39 cellular contexts compared by ENCODE assay signal in genomic region chr1:14895727-14896126, GRCh38.
"Had no signal": no experiment of that assay in that cellular context is flagged by ENCODE, and none has a peak within 500 bp of the region (broad histone marks: within the 10 kb centered on the region; RNA-seq: fewer than 3 reads in every experiment).

No MANE protein-coding gene starts in this region.

- ATAC-seq: activated CD4-positive, alpha-beta T cell treated with anti-CD3 and anti-CD28 coated beads for 36 hours; activated CD4-positive, CD25-positive, alpha-beta regulatory T cell treated with anti-CD3 and anti-CD28 coated beads, Interleukin-2, amount 50 U/mL, for 24 hours; activated CD8-positive, alpha-beta T cell treated with anti-CD3 and anti-CD28 coated beads for 36 hours; activated naive CD4-positive, alpha-beta T cell treated with anti-CD3 and anti-CD28 coated beads, Interleukin-2, amount 50 U/mL, for 72 hours; activated T-cell treated with anti-CD3 and anti-CD28 coated beads, Interleukin-2, amount 50 U/mL, for 4 hours; activated T-cell treated with anti-CD3 and anti-CD28 coated beads, Interleukin-2, amount 50 U/mL, for 72 hours; activated T-helper 17 cell treated with anti-CD3 and anti-CD28 coated beads, Interleukin-2, amount 50 U/mL, for 72 hours had no signal

- H3K4me3 Mint-ChIP-seq: activated B cell treated with CpG ODN at 0.5 μM for 24 hours; activated CD4-positive, alpha-beta T cell treated with anti-CD3 and anti-CD28 coated beads for 36 hours; activated CD4-positive, alpha-beta T cell treated with anti-CD3 and anti-CD28 coated beads, Interleukin-2, amount 10 ng/mL, durations not matched to agents 7 days and 5 days; activated CD8-positive, alpha-beta T cell treated with anti-CD3 and anti-CD28 coated beads for 36 hours; activated naive CD4-positive, alpha-beta T cell treated with anti-CD3 and anti-CD28 coated beads for 36 hours; activated naive CD8-positive, alpha-beta T cell treated with anti-CD3 and anti-CD28 coated beads for 36 hours; activated T-cell treated with anti-CD3 and anti-CD28 coated beads, Interleukin-2, amount 50 U/mL, for 4 hours; activated T-cell treated with anti-CD3 and anti-CD28 coated beads, Interleukin-2, amount 50 U/mL, for 72 hours; activated T-helper 1 cell treated with anti-CD3 and anti-CD28 coated beads, Interleukin-12 subunit alpha, Interleukin-12 subunit beta, Interleukin-2, Interleukin-4 antibody, amounts not matched to agents 30 ng/mL and 10 ng/mL and 1 ng/mL, durations not matched to agents 14 hours and 24 hours and 36 hours; activated T-helper 17 cell treated with anti-CD3 and anti-CD28 coated beads, Interleukin-2, amount 50 U/mL, for 72 hours; T-helper 1 cell treated with Interleukin-12 subunit alpha and Interleukin-12 subunit beta and Interleukin-4 antibody, amounts not matched to agents 30 μg/mL and 1 μg/mL, for 36 hours; T-helper 2 cell treated with Interferon-gamma antibody and Interleukin-4, amounts not matched to agents 5 μg/mL and 100 μg/mL, for 36 hours had no signal

- H3K9me3 ChIP-seq: adrenal gland, body of pancreas, breast epithelium had no signal

- H3K9me3 Mint-ChIP-seq: activated CD4-positive, alpha-beta T cell treated with anti-CD3 and anti-CD28 coated beads, Interleukin-2, amount 10 ng/mL, durations not matched to agents 7 days and 5 days; activated CD8-positive, alpha-beta T cell treated with anti-CD3 and anti-CD28 coated beads for 36 hours; activated naive CD4-positive, alpha-beta T cell treated with anti-CD3 and anti-CD28 coated beads for 36 hours; activated naive CD8-positive, alpha-beta T cell treated with anti-CD3 and anti-CD28 coated beads for 36 hours; activated T-cell treated with anti-CD3 and anti-CD28 coated beads, Interleukin-2, amount 50 U/mL, for 4 hours; activated T-cell treated with anti-CD3 and anti-CD28 coated beads, Interleukin-2, amount 50 U/mL, for 72 hours; activated T-helper 1 cell treated with anti-CD3 and anti-CD28 coated beads, Interleukin-12 subunit alpha, Interleukin-12 subunit beta, Interleukin-2, Interleukin-4 antibody, amounts not matched to agents 30 ng/mL and 10 ng/mL and 1 ng/mL, durations not matched to agents 14 hours and 24 hours and 36 hours; activated T-helper 17 cell treated with anti-CD3 and anti-CD28 coated beads, Interleukin-2, amount 50 U/mL, for 72 hours; T-helper 1 cell treated with Interleukin-12 subunit alpha and Interleukin-12 subunit beta and Interleukin-4 antibody, amounts not matched to agents 30 μg/mL and 1 μg/mL, for 36 hours; T-helper 2 cell treated with Interferon-gamma antibody and Interleukin-4, amounts not matched to agents 5 μg/mL and 100 μg/mL, for 36 hours had no signal

- FAIRE-seq: astrocyte, TTC549 had no signal

- DNase-seq: activated B cell treated with CpG ODN at 0.5 μM for 24 hours; activated CD4-positive, alpha-beta T cell treated with anti-CD3 and anti-CD28 coated beads for 1 hour; activated CD4-positive, alpha-beta T cell treated with anti-CD3 and anti-CD28 coated beads for 36 hours; activated CD4-positive, alpha-beta T cell treated with anti-CD3 and anti-CD28 coated beads for 48 hours; activated CD4-positive, alpha-beta T cell treated with anti-CD3 and anti-CD28 coated beads, Interleukin-2, amount 10 ng/mL, durations not matched to agents 7 days and 5 days; activated CD4-positive, alpha-beta T cell treated with anti-CD3 and anti-CD28 coated beads, Interleukin-2, amount 50 U/mL, for 48 hours; activated CD8-positive, alpha-beta memory T cell treated with anti-CD3 and anti-CD28 coated beads, Interleukin-2, amount 50 U/mL, for 4 hours; activated CD8-positive, alpha-beta T cell treated with anti-CD3 and anti-CD28 coated beads for 36 hours; activated effector memory CD4-positive, alpha-beta T cell treated with anti-CD3 and anti-CD28 coated beads, Interleukin-2, amount 50 U/mL, for 16 hours; activated gamma-delta T cell treated with Interleukin-2 at 50 U/mL for 16 hours; activated naive CD4-positive, alpha-beta T cell; activated naive CD4-positive, alpha-beta T cell treated with anti-CD3 and anti-CD28 coated beads for 36 hours; activated naive CD4-positive, alpha-beta T cell treated with anti-CD3 and anti-CD28 coated beads, Interleukin-2, amount 50 U/mL, for 16 hours; activated naive CD8-positive, alpha-beta T cell treated with anti-CD3 and anti-CD28 coated beads for 36 hours; activated T-cell treated with anti-CD3 and anti-CD28 coated beads for 4 hours; activated T-cell treated with anti-CD3 and anti-CD28 coated beads, Interleukin-2, amount 50 U/mL, for 1 hour; activated T-cell treated with anti-CD3 and anti-CD28 coated beads, Interleukin-2, amount 50 U/mL, for 4 hours; activated T-cell treated with anti-CD3 and anti-CD28 coated beads, Interleukin-2, amount 50 U/mL, for 72 hours; adrenal gland; amniotic stem cell; aorta; central memory CD4-positive, alpha-beta T cell; cerebellar nuclear complex; SW 1271; T-helper 1 cell; T-helper 2 cell; T-helper 9 cell had no signal

- H3K36me3 ChIP-seq: adrenal gland, brain microvascular endothelial cell, breast epithelium had no signal

- H3K4me1 ChIP-seq: adrenal gland had no signal

- H3K4me1 Mint-ChIP-seq: activated B cell treated with CpG ODN at 0.5 μM for 24 hours; activated CD4-positive, alpha-beta T cell treated with anti-CD3 and anti-CD28 coated beads for 36 hours; activated CD4-positive, alpha-beta T cell treated with anti-CD3 and anti-CD28 coated beads, Interleukin-2, amount 10 ng/mL, durations not matched to agents 7 days and 5 days; activated naive CD8-positive, alpha-beta T cell treated with anti-CD3 and anti-CD28 coated beads for 36 hours; activated T-helper 17 cell treated with anti-CD3 and anti-CD28 coated beads, Interleukin-2, amount 50 U/mL, for 72 hours had no signal

- H3K27ac Mint-ChIP-seq: activated B cell treated with CpG ODN at 0.5 μM for 24 hours; activated CD4-positive, alpha-beta T cell treated with anti-CD3 and anti-CD28 coated beads for 36 hours; activated CD4-positive, alpha-beta T cell treated with anti-CD3 and anti-CD28 coated beads, Interleukin-2, amount 10 ng/mL, durations not matched to agents 7 days and 5 days; activated CD8-positive, alpha-beta T cell treated with anti-CD3 and anti-CD28 coated beads for 36 hours; activated naive CD4-positive, alpha-beta T cell treated with anti-CD3 and anti-CD28 coated beads for 36 hours; activated naive CD8-positive, alpha-beta T cell treated with anti-CD3 and anti-CD28 coated beads for 36 hours; activated T-cell treated with anti-CD3 and anti-CD28 coated beads, Interleukin-2, amount 50 U/mL, for 72 hours; activated T-helper 1 cell treated with anti-CD3 and anti-CD28 coated beads, Interleukin-12 subunit alpha, Interleukin-12 subunit beta, Interleukin-2, Interleukin-4 antibody, amounts not matched to agents 30 ng/mL and 10 ng/mL and 1 ng/mL, durations not matched to agents 14 hours and 24 hours and 36 hours; activated T-helper 17 cell treated with anti-CD3 and anti-CD28 coated beads, Interleukin-2, amount 50 U/mL, for 72 hours; T-helper 1 cell treated with Interleukin-12 subunit alpha and Interleukin-12 subunit beta and Interleukin-4 antibody, amounts not matched to agents 30 μg/mL and 1 μg/mL, for 36 hours; T-helper 2 cell treated with Interferon-gamma antibody and Interleukin-4, amounts not matched to agents 5 μg/mL and 100 μg/mL, for 36 hours had no signal

- H3K27ac ChIP-seq: adrenal gland, brain microvascular endothelial cell, VCaP had no signal

- H3K27me3 ChIP-seq: adrenal gland, body of pancreas, brain microvascular endothelial cell, breast epithelium had no signal

- H3K4me3 ChIP-seq: adrenal gland, body of pancreas, breast epithelium had no signal

- H3K36me3 Mint-ChIP-seq: activated naive CD4-positive, alpha-beta T cell treated with anti-CD3 and anti-CD28 coated beads, Interleukin-2, amount 50 U/mL, for 72 hours; activated naive CD8-positive, alpha-beta T cell treated with anti-CD3 and anti-CD28 coated beads for 36 hours had no signal
